In genomic region chr6:26045046-26045938, GRCh38 we compare ENCODE assay signal across 1 cellular context.
TF ChIP-seq lines count a peak whose summit lies in the region.

No MANE protein-coding gene starts in this region.

TF ChIP-seq in GM12878, 131 proteins besides CTCF, POLR2A, EP300 and RAD21 (continued from another document):
- TF ChIP-seq ATF3 (IDR thresholded peaks at IDR 0.05; ENCODE audit: borderline replicate concordance, extremely low read depth, low read depth, low read length) (no peak), HDGF (IDR thresholded peaks at IDR 0.05) (no peak), RAD51 (IDR thresholded peaks at IDR 0.05) (0 out of 2 replicates have a peak, but pooled peaks have one; percentile 4), YBX1 (IDR thresholded peaks at IDR 0.05) (no peak), ESRRA (IDR thresholded peaks at IDR 0.05; ENCODE audit: low read length) (no peak), USF1 (IDR thresholded peaks at IDR 0.05; ENCODE audit: borderline replicate concordance, extremely low read length, insufficient read depth, low read depth, low read length) (no peak), HCFC1 (IDR thresholded peaks at IDR 0.05; ENCODE audit: low read length) (0 out of 2 replicates have a peak, but pooled peaks have one; percentile 37), ATF7 (IDR thresholded peaks at IDR 0.05; ENCODE audit: low read depth) (no peak), SPI1 (IDR thresholded peaks at IDR 0.05; ENCODE audit: borderline replicate concordance, insufficient read depth, low read depth, low read length) (no peak), MTA2 (IDR thresholded peaks at IDR 0.05; ENCODE audit: low read depth) (no peak), HDAC6 (IDR thresholded peaks at IDR 0.05; ENCODE audit: unreplicated experiment) (no peak), TBL1XR1 (IDR thresholded peaks at IDR 0.05; ENCODE audit: low read depth, low read length) (no peak), MYC (IDR thresholded peaks at IDR 0.05; ENCODE audit: insufficient read depth, insufficient read length, insufficient replicate concordance, low read length, severe bottlenecking) (peak; percentile 56), CHD2 (IDR thresholded peaks at IDR 0.05; ENCODE audit: borderline replicate concordance, low read depth, low read length) (peak; percentile 60; the same call in 1 of the 2 replicates), PKNOX1 (IDR thresholded peaks at IDR 0.05) (no peak)
